Comparison of ENCODE assay signal across 16 cellular contexts in genomic region chr9:23342296-23342695, GRCh38.
A peak's percentile ranks its signal among the peaks of the same experiment; 100 is the strongest.
DNase-seq lines count a peak whose midpoint lies in the region; ATAC-seq, FAIRE-seq and TF ChIP-seq lines count a peak whose summit lies in the region.
"Had no signal": no experiment of that assay in that cellular context is flagged by ENCODE, and none has a peak within 500 bp of the region (broad histone marks: within the 10 kb centered on the region; RNA-seq: fewer than 3 reads in every experiment).

No MANE protein-coding gene starts in this region.

- ATAC-seq in esophagus mucosa (no peak), GM18868 (IDR thresholded peaks at IDR 0.05; ENCODE audit: unreplicated experiment) (no peak)

- H3K27me3 ChIP-seq in ascending aorta = no peaks in the 10 kb centered on the region
- H3K27me3 ChIP-seq: suprapubic skin had no signal

- no peak for TF ChIP-seq CTCF in ascending aorta (IDR thresholded peaks at IDR 0.05)

- DNase-seq in A172 (ENCODE audit: low spot score) (peak; percentile 54), M059J (ENCODE audit: low read depth) (peak; percentile 40), ascending aorta (ENCODE audit: low spot score in 2 of 2) (no peak)
- no peak for DNase-seq in activated CD4-positive, alpha-beta T cell treated with anti-CD3 and anti-CD28 coated beads, Interleukin-2, amount 50 U/mL, for 1 hour
- DNase-seq: ACHN, activated gamma-delta T cell treated with Interleukin-2 at 50 U/mL for 16 hours, caudate nucleus, endodermal cell, HCEC 1CT, NCI-H1105 treated with DMSO at 0.1 percent for 48 hours had no signal

- no peaks in the 10 kb centered on the region for H3K36me3 ChIP-seq in mesodermal cell (ENCODE audit: control insufficient read depth, insufficient read depth, low read length)
- no peaks in the 10 kb centered on the region for H3K36me3 ChIP-seq in ascending aorta
- H3K36me3 ChIP-seq: suprapubic skin had no signal

- peak overlapping the region; percentile 96 for H3K27ac ChIP-seq in mesodermal cell (ENCODE audit: low read depth, low read length, severe bottlenecking)
- no peak overlapping the region for H3K27ac ChIP-seq in ascending aorta
- H3K27ac ChIP-seq: SK-N-MC, suprapubic skin had no signal

- no CpG with 5 or more reads among the region's 1 CpG for WGBS in mesodermal cell (ENCODE audit: insufficient coverage in 2 of 2), 2 experiments

- peaks cover 25% of the 10 kb centered on the region for H3K4me1 ChIP-seq in mesodermal cell (ENCODE audit: control insufficient read depth, insufficient read depth, low read length, poor library complexity, severe bottlenecking)
- no peaks in the 10 kb centered on the region for H3K4me1 ChIP-seq in ascending aorta
- H3K4me1 ChIP-seq: suprapubic skin had no signal

- peak; percentile 26 for FAIRE-seq in endometrium (lab: Jason Lieb, UNC)

- H3K9me3 ChIP-seq in mesodermal cell (ENCODE audit: control insufficient read depth, low read length) = peaks cover 8% of the 10 kb centered on the region
- peaks cover 0 to 7% of the 10 kb centered on the region in 2 donors for H3K9me3 ChIP-seq in ascending aorta
- H3K9me3 ChIP-seq: suprapubic skin had no signal

- H3K4me3 ChIP-seq in mesodermal cell (ENCODE audit: extremely low read depth, insufficient read depth, low read length, poor library complexity, severe bottlenecking) (no peak overlapping the region), ascending aorta (no peak overlapping the region)
- H3K4me3 ChIP-seq: SK-N-MC, suprapubic skin had no signal

- intact Hi-C loops in ascending aorta (cut with DNase I) = no loop called here

Comparison
In these comparisons a context has a peak if more than half of its experiments do, and no peak if none do; other contexts are left out.
1. DNase-seq: peak in A172 (single experiment) and M059J (single experiment); none in activated CD4-positive, alpha-beta T cell treated with anti-CD3 and anti-CD28 coated beads, Interleukin-2, amount 50 U/mL, for 1 hour (single experiment) and ascending aorta (0 of 2).